8 cellular contexts compared by ENCODE assay signal in the genomic region with DNA sequence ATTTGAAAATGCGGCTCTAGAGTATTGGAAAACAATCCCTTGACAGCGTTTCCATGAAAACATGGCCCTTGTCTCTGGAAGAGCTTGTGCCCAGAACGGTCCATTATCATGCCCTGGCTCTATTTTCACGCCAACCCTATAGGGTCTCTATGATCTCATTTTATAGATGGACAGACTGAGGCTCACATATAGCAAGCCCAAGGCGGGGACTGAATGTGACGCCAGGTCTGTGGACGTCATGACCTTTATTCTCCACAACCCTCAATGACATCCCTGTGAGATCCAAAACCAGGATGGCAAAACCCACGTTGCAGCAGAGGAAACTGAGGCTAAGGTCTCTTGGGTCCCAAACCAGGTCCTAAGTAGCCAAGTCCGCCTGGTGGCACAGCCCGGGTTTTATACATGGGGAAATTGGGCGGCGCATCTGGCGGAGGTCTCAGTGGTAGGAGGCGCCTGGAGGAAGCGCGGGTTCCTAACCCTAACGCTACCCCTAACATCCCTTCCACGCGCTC. TPM values are rescaled to one million over a fixed set of nuclear protein-coding genes. Genes with fewer than 3 reads are reported as not detected.
DNase-seq lines count a peak whose midpoint lies in the region; ATAC-seq and TF ChIP-seq lines count a peak whose summit lies in the region.

No MANE protein-coding gene starts in this region.

- peak overlapping the region; percentile 70 to 80 (median 74) for H3K4me3 Mint-ChIP-seq in T-cell
- H3K4me3 Mint-ChIP-seq in stimulated activated effector memory CD8-positive, alpha-beta T cell treated with anti-CD3 and anti-CD28 coated beads, Interleukin-12 subunit alpha, Interleukin-12 subunit beta, amount 100 ng/mL, for 72 hours: peak overlapping the region; percentile 83

- H3K4me3 ChIP-seq in gastroesophageal sphincter: peak overlapping the region; percentile 83 to 95

- H3K9me3 Mint-ChIP-seq in T-cell: no peaks in the 10 kb centered on the region
- no peaks in the 10 kb centered on the region for H3K9me3 Mint-ChIP-seq in stimulated activated effector memory CD8-positive, alpha-beta T cell treated with anti-CD3 and anti-CD28 coated beads, Interleukin-12 subunit alpha, Interleukin-12 subunit beta, amount 100 ng/mL, for 72 hours

- H3K4me1 Mint-ChIP-seq in T-cell: peaks cover 14 to 21% (median 21%) of the 10 kb centered on the region in 3 donors
- H3K4me1 Mint-ChIP-seq in stimulated activated effector memory CD8-positive, alpha-beta T cell treated with anti-CD3 and anti-CD28 coated beads, Interleukin-12 subunit alpha, Interleukin-12 subunit beta, amount 100 ng/mL, for 72 hours: peaks cover 20% of the 10 kb centered on the region

- peak overlapping the region in 3 of 4 donors; percentile 83 to 90 (median 86) for H3K27ac ChIP-seq in gastroesophageal sphincter

- ATAC-seq in GM21360 (IDR thresholded peaks at IDR 0.05; ENCODE audit: unreplicated experiment) (peak; percentile 9), T-cell (replicated peaks in 1 of 4) (peak in 1 of 4 experiments; percentile 0), gastroesophageal sphincter (no peak)
- ATAC-seq in stimulated activated effector memory CD8-positive, alpha-beta T cell treated with anti-CD3 and anti-CD28 coated beads, Interleukin-12 subunit alpha, Interleukin-12 subunit beta, amount 100 ng/mL, for 72 hours: peak; percentile 1

- TF ChIP-seq CTCF in gastroesophageal sphincter (IDR thresholded peaks at IDR 0.05): no peak

- TF ChIP-seq POLR2A in gastroesophageal sphincter (IDR thresholded peaks at IDR 0.05): no peak

- DNase-seq in T-cell (peak in 1 of 34 experiments; percentile 4), cerebellum (ENCODE audit: low spot score) (no peak), A172 (ENCODE audit: low spot score) (no peak), GM19238 (ENCODE audit: insufficient read length, low spot score) (no peak), occipital lobe (lab: John Stamatoyannopoulos, UW) (no peak)
- no peak for DNase-seq in stimulated activated effector memory CD8-positive, alpha-beta T cell treated with anti-CD3 and anti-CD28 coated beads, Interleukin-12 subunit alpha, Interleukin-12 subunit beta, amount 100 ng/mL, for 72 hours (ENCODE audit: low spot score in 2 of 2)

- no peaks in the 10 kb centered on the region for H3K27me3 Mint-ChIP-seq in T-cell

- peaks cover 0 to 45% (median 5%) of the 10 kb centered on the region in 3 donors for H3K4me1 ChIP-seq in gastroesophageal sphincter

- H3K27me3 ChIP-seq in gastroesophageal sphincter: no peaks in the 10 kb centered on the region

- no peaks in the 10 kb centered on the region for H3K9me3 ChIP-seq in gastroesophageal sphincter

- peaks cover 0 to 30% of the 10 kb centered on the region in 2 donors for H3K36me3 ChIP-seq in gastroesophageal sphincter

- POLR2A ChIA-PET in T-cell (lab: Charles Lee): no interaction called here

- H3K27ac Mint-ChIP-seq in T-cell: no peak overlapping the region
- H3K27ac Mint-ChIP-seq in stimulated activated effector memory CD8-positive, alpha-beta T cell treated with anti-CD3 and anti-CD28 coated beads, Interleukin-12 subunit alpha, Interleukin-12 subunit beta, amount 100 ng/mL, for 72 hours: no peak overlapping the region

- no peak for TF ChIP-seq EP300 in gastroesophageal sphincter (IDR thresholded peaks at IDR 0.05)

- WGBS in gastroesophageal sphincter (ENCODE audit: low coverage in 1 of 2), 2 donors: 15 to 29% methylated on average over 4 to 17 of the region's 19 CpGs

- peaks cover 8% of the 10 kb centered on the region for H3K36me3 Mint-ChIP-seq in T-cell
- peaks cover 45% of the 10 kb centered on the region for H3K36me3 Mint-ChIP-seq in stimulated activated effector memory CD8-positive, alpha-beta T cell treated with anti-CD3 and anti-CD28 coated beads, Interleukin-12 subunit alpha, Interleukin-12 subunit beta, amount 100 ng/mL, for 72 hours

- CTCF ChIA-PET in T-cell (lab: Charles Lee): no interaction called here

RNA-seq across cellular contexts. Expression of a gene that starts 0.4 kb away (rescaled TPM):
- total RNA-seq in T-cell (10 to 100 TPM; 43.0 to 78.1 (median 70.8) TPM), gastroesophageal sphincter (10 to 100 TPM; 54.7 to 78.9 (median 61.2) TPM), cerebellum (19.1 TPM), occipital lobe (20.7 TPM)
- 161 and 173 TPM in 2 replicates for total RNA-seq in A172 (2014; rRNA removed; shearing (Covaris generic))

RNA-seq across cellular contexts. Expression of a gene that starts 43.6 kb away (rescaled TPM):
- 100 to 1,000 TPM in 1 of 5 donors, 10 to 100 TPM in 4; 46.2 to 103 (median 77.5) TPM for total RNA-seq in T-cell
- 10 to 100 TPM; 35.0 to 48.7 (median 39.9) TPM for total RNA-seq in gastroesophageal sphincter
- 31.0 TPM for total RNA-seq in cerebellum
- 67.3 and 71.1 TPM in 2 replicates for total RNA-seq in A172 (2014; rRNA removed; shearing (Covaris generic))
- total RNA-seq in occipital lobe: 36.3 TPM
